In genomic region chr5:88393082-88393481, GRCh38 we compare ENCODE assay signal across 1 cellular context.
A peak's percentile ranks its signal among the peaks of the same experiment; 100 is the strongest.
TF ChIP-seq lines count a peak whose summit lies in the region.

No MANE protein-coding gene starts in this region.

TF ChIP-seq in HEK293, 187 proteins besides CTCF, POLR2A, EP300 and RAD21 (continued from another document):
- no peak for TF ChIP-seq GLI2 (tag by site-specific recombination; IDR thresholded peaks at IDR 0.05; ENCODE audit: borderline replicate concordance, low read depth)
- TF ChIP-seq KLF10 (tag by site-specific recombination; IDR thresholded peaks at IDR 0.05): no peak
- TF ChIP-seq YY1 (tag by site-specific recombination; IDR thresholded peaks at IDR 0.05): no peak
- no peak for TF ChIP-seq ZNF148 (tag by site-specific recombination; IDR thresholded peaks at IDR 0.05; ENCODE audit: borderline replicate concordance)
- no peak for TF ChIP-seq ZNF518A (tag by site-specific recombination; conservative IDR thresholded peaks at IDR 0.05; ENCODE audit: low read depth)
- peak; percentile 88 for TF ChIP-seq ZNF843 (tag by site-specific recombination; IDR thresholded peaks at IDR 0.05)
- TF ChIP-seq, protein P1, sequence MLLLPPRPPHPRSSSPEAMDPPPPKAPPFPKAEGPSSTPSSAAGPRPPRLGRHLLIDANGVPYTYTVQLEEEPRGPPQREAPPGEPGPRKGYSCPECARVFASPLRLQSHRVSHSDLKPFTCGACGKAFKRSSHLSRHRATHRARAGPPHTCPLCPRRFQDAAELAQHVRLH (tag by site-specific recombination; IDR thresholded peaks at IDR 0.05): peak; percentile 72
- no peak for TF ChIP-seq ZBTB1 (tag by site-specific recombination; IDR thresholded peaks at IDR 0.05)
- no peak for TF ChIP-seq ZNF391 (tag by site-specific recombination; IDR thresholded peaks at IDR 0.05; ENCODE audit: borderline replicate concordance, low read depth)
- TF ChIP-seq, protein P2, sequence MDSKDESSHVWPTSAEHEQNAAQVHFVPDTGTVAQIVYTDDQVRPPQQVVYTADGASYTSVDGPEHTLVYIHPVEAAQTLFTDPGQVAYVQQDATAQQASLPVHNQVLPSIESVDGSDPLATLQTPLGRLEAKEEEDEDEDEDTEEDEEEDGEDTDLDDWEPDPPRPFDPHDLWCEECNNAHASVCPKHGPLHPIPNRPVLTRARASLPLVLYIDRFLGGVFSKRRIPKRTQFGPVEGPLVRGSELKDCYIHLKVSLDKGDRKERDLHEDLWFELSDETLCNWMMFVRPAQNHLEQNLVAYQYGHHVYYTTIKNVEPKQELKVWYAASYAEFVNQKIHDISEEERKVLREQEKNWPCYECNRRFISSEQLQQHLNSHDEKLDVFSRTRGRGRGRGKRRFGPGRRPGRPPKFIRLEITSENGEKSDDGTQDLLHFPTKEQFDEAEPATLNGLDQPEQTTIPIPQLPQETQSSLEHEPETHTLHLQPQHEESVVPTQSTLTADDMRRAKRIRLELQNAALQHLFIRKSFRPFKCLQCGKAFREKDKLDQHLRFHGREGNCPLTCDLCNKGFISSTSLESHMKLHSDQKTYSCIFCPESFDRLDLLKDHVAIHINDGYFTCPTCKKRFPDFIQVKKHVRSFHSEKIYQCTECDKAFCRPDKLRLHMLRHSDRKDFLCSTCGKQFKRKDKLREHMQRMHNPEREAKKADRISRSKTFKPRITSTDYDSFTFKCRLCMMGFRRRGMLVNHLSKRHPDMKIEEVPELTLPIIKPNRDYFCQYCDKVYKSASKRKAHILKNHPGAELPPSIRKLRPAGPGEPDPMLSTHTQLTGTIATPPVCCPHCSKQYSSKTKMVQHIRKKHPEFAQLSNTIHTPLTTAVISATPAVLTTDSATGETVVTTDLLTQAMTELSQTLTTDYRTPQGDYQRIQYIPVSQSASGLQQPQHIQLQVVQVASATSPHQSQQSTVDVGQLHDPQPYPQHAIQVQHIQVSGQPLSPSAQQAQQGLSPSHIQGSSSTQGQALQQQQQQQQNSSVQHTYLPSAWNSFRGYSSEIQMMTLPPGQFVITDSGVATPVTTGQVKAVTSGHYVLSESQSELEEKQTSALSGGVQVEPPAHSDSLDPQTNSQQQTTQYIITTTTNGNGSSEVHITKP (tag by site-specific recombination; IDR thresholded peaks at IDR 0.05): no peak
- TF ChIP-seq ZFP41 (tag by site-specific recombination; IDR thresholded peaks at IDR 0.05; ENCODE audit: borderline replicate concordance): no peak
- TF ChIP-seq, protein P3, sequence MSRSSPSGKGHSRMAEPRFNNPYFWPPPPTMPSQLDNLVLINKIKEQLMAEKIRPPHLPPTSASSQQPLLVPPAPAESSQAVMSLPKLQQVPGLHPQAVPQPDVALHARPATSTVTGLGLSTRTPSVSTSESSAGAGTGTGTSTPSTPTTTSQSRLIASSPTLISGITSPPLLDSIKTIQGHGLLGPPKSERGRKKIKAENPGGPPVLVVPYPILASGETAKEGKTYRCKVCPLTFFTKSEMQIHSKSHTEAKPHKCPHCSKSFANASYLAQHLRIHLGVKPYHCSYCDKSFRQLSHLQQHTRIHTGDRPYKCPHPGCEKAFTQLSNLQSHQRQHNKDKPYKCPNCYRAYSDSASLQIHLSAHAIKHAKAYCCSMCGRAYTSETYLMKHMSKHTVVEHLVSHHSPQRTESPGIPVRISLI (tag by site-specific recombination; IDR thresholded peaks at IDR 0.05): no peak
- TF ChIP-seq ZNF473 (tag by site-specific recombination; IDR thresholded peaks at IDR 0.05): no peak
- TF ChIP-seq PRDM6 (tag by site-specific recombination; IDR thresholded peaks at IDR 0.05): peak; percentile 86
- no peak for TF ChIP-seq YY2 (tag by site-specific recombination; IDR thresholded peaks at IDR 0.05)
- TF ChIP-seq GFI1B (tag by site-specific recombination; IDR thresholded peaks at IDR 0.05): no peak
- no peak for TF ChIP-seq ZNF560 (tag by site-specific recombination; IDR thresholded peaks at IDR 0.05; ENCODE audit: borderline replicate concordance)
- TF ChIP-seq ZFHX2 (tag by site-specific recombination; conservative IDR thresholded peaks at IDR 0.05): no peak
- no peak for TF ChIP-seq ZNF112 (tag by site-specific recombination; IDR thresholded peaks at IDR 0.05)
- no peak for TF ChIP-seq ZBTB21 (tag by site-specific recombination; IDR thresholded peaks at IDR 0.05)
- TF ChIP-seq ZBTB17 (tag by site-specific recombination; IDR thresholded peaks at IDR 0.05): no peak
- no peak for TF ChIP-seq ZNF274 (IDR thresholded peaks at IDR 0.05; ENCODE audit: low read length)
- no peak for TF ChIP-seq ZNF274 (tag by site-specific recombination; IDR thresholded peaks at IDR 0.05; ENCODE audit: borderline replicate concordance)
- TF ChIP-seq ZNF366 (tag by site-specific recombination; conservative IDR thresholded peaks at IDR 0.05): no peak
- peak; percentile 79 for TF ChIP-seq FEZF1 (tag by site-specific recombination; IDR thresholded peaks at IDR 0.05)
- no peak for TF ChIP-seq ZNF530 (tag by site-specific recombination; IDR thresholded peaks at IDR 0.05; ENCODE audit: low read depth)
- TF ChIP-seq TCF7L2 (IDR thresholded peaks at IDR 0.05; ENCODE audit: borderline replicate concordance, low read depth, low read length): peak; percentile 82
- TF ChIP-seq ZNF561 (tag by site-specific recombination; IDR thresholded peaks at IDR 0.05; ENCODE audit: borderline replicate concordance): no peak
- peak; percentile 41; the same call in 1 of the 2 replicates for TF ChIP-seq IKZF3 (tag by site-specific recombination; IDR thresholded peaks at IDR 0.05)
- no peak for TF ChIP-seq KLF17 (tag by site-specific recombination; IDR thresholded peaks at IDR 0.05)
- no peak for TF ChIP-seq ZNF132 (tag by site-specific recombination; IDR thresholded peaks at IDR 0.05; ENCODE audit: borderline replicate concordance)
- TF ChIP-seq ZXDB (tag by site-specific recombination; IDR thresholded peaks at IDR 0.05): 0 out of 2 replicates have a peak, but pooled peaks have one; percentile 25
